In genomic region chr9:32552172-32552872, GRCh38 we compare ENCODE assay signal across 1 cellular context.
A peak's percentile ranks its signal among the peaks of the same experiment; 100 is the strongest.
TF ChIP-seq lines count a peak whose summit lies in the region.

SMIM27 (plus strand) TSS chr9:32552327; CDS start chr9:32552435, 108 bp downstream.
TOPORS (minus strand) TSS chr9:32552586; CDS start chr9:32552436, 150 bp downstream.

TF ChIP-seq in K562, 482 proteins besides CTCF, POLR2A, EP300 and RAD21 (continued from another document and continues in another):
- TF ChIP-seq CREM (IDR thresholded peaks at IDR 0.05; ENCODE audit: low read depth) (peak; percentile 32; the same call in 1 of the 2 replicates), ARID1B (IDR thresholded peaks at IDR 0.05) (peak; percentile 16; the same call in 1 of the 2 replicates), ZNF316 (IDR thresholded peaks at IDR 0.05) (0 out of 2 replicates have a peak, but pooled peaks have one; percentile 15), ZNF347 (CRISPR knock-in tag; IDR thresholded peaks at IDR 0.05; ENCODE audit: low read depth) (no peak), GTF2A2 (tag; IDR thresholded peaks at IDR 0.05) (no peak), USF2 (CRISPR knock-in tag; IDR thresholded peaks at IDR 0.05) (peak; percentile 93), ZBTB17 (CRISPR knock-in tag; IDR thresholded peaks at IDR 0.05) (no peak), POLR2B (IDR thresholded peaks at IDR 0.05; ENCODE audit: low read depth, partially characterized antibody) (peak; percentile 80), HMG20A (CRISPR knock-in tag; conservative IDR thresholded peaks at IDR 0.05) (no peak), CEBPG (CRISPR knock-in tag; IDR thresholded peaks at IDR 0.05) (peak; percentile 44; the same call in 1 of the 2 replicates), CEBPG (tag; conservative IDR thresholded peaks at IDR 0.05 in 1 of 2, IDR thresholded peaks at IDR 0.05 in 1 of 2) (peak in 1 of 2 experiments; percentile 66; a peak in 3 of 4 replicates), ATF1 (CRISPR knock-in tag; IDR thresholded peaks at IDR 0.05) (no peak), ATF1 (tag; IDR thresholded peaks at IDR 0.05) (peak; percentile 72), ETS1 (conservative IDR thresholded peaks at IDR 0.05; ENCODE audit: control insufficient read depth, low read depth, low read length) (peak; percentile 75; the same call in 1 of the 2 replicates), HNRNPL (IDR thresholded peaks at IDR 0.05; ENCODE audit: low read depth, low read length) (no peak), SNRNP70 (optimal IDR thresholded peaks at IDR 0.05; ENCODE audit: low read depth, low read length) (no peak), NR4A1 (CRISPR knock-in tag; IDR thresholded peaks at IDR 0.05) (no peak), NR4A1 (tag; IDR thresholded peaks at IDR 0.05) (no peak), ERF (CRISPR knock-in tag; IDR thresholded peaks at IDR 0.05) (0 out of 2 replicates have a peak, but pooled peaks have one; percentile 25), KDM5B (IDR thresholded peaks at IDR 0.05; ENCODE audit: insufficient replicate concordance, low read depth, low read length) (peak; percentile 73), EGR1 (conservative IDR thresholded peaks at IDR 0.05) (peak; percentile 97), RUNX1 (IDR thresholded peaks at IDR 0.05; ENCODE audit: low read depth) (no peak), ZFP30 (CRISPR knock-in tag; IDR thresholded peaks at IDR 0.05; ENCODE audit: borderline replicate concordance) (no peak), CREB3L1 (IDR thresholded peaks at IDR 0.05; ENCODE audit: borderline replicate concordance, low read depth) (0 out of 2 replicates have a peak, but pooled peaks have one; percentile 35), PPARD (CRISPR knock-in tag; IDR thresholded peaks at IDR 0.05) (no peak), KDM1A (IDR thresholded peaks at IDR 0.05) (no peak), MAX (CRISPR knock-in tag; IDR thresholded peaks at IDR 0.05) (no peak; the same call in 1 of the 2 replicates), ZBTB33 (CRISPR knock-in tag; IDR thresholded peaks at IDR 0.05) (no peak), RNF2 (IDR thresholded peaks at IDR 0.05) (0 out of 2 replicates have a peak, but pooled peaks have one; percentile 10), HDAC8 (tag; IDR thresholded peaks at IDR 0.05) (no peak), E2F3 (CRISPR knock-in tag; IDR thresholded peaks at IDR 0.05) (no peak), NRF1 (conservative IDR thresholded peaks at IDR 0.05 in 1 of 2, IDR thresholded peaks at IDR 0.05 in 1 of 2) (peak; percentile 18 to 30; a peak in 2 of 4 replicates), ZFX (CRISPR knock-in tag; IDR thresholded peaks at IDR 0.05) (peak; percentile 91), CHD7 (IDR thresholded peaks at IDR 0.05; ENCODE audit: low read depth, low read length) (no peak), RFX1 (IDR thresholded peaks at IDR 0.05) (no peak), POLR2H (tag; IDR thresholded peaks at IDR 0.05; ENCODE audit: low read depth) (peak; percentile 82), ZC3H4 (CRISPR knock-in tag; IDR thresholded peaks at IDR 0.05; ENCODE audit: borderline replicate concordance) (no peak), FOXK2 (conservative IDR thresholded peaks at IDR 0.05 in 1 of 2, IDR thresholded peaks at IDR 0.05 in 1 of 2; ENCODE audit: low read depth in 2 of 2) (0 out of 4 replicates have a peak, but pooled peaks of 1 of the 2 experiments have one; percentile 18), NFIC (IDR thresholded peaks at IDR 0.05) (0 out of 2 replicates have a peak, but pooled peaks have one; percentile 15), MITF (IDR thresholded peaks at IDR 0.05) (peak; percentile 36; the same call in 1 of the 2 replicates), NUFIP1 (IDR thresholded peaks at IDR 0.05; ENCODE audit: partially characterized antibody) (no peak), KLF13 (tag; IDR thresholded peaks at IDR 0.05; ENCODE audit: borderline replicate concordance, low read depth) (peak; percentile 62), SAFB (IDR thresholded peaks at IDR 0.05; ENCODE audit: borderline replicate concordance, low read depth, low read length) (no peak), TOE1 (IDR thresholded peaks at IDR 0.05; ENCODE audit: borderline replicate concordance) (peak; percentile 96), TOE1 (CRISPR knock-in tag; IDR thresholded peaks at IDR 0.05; ENCODE audit: borderline replicate concordance, low read depth) (no peak), PTTG1 (tag; IDR thresholded peaks at IDR 0.05; ENCODE audit: low read depth) (no peak), HMBOX1 (IDR thresholded peaks at IDR 0.05) (no peak), NFE2 (IDR thresholded peaks at IDR 0.05; ENCODE audit: low read depth) (no peak), GABPA (tag; conservative IDR thresholded peaks at IDR 0.05; ENCODE audit: low read depth) (peak; percentile 88), CBFA2T2 (conservative IDR thresholded peaks at IDR 0.05) (peak; percentile 81)
